ENCODE assay signal across 2 cellular contexts in the genomic region with DNA sequence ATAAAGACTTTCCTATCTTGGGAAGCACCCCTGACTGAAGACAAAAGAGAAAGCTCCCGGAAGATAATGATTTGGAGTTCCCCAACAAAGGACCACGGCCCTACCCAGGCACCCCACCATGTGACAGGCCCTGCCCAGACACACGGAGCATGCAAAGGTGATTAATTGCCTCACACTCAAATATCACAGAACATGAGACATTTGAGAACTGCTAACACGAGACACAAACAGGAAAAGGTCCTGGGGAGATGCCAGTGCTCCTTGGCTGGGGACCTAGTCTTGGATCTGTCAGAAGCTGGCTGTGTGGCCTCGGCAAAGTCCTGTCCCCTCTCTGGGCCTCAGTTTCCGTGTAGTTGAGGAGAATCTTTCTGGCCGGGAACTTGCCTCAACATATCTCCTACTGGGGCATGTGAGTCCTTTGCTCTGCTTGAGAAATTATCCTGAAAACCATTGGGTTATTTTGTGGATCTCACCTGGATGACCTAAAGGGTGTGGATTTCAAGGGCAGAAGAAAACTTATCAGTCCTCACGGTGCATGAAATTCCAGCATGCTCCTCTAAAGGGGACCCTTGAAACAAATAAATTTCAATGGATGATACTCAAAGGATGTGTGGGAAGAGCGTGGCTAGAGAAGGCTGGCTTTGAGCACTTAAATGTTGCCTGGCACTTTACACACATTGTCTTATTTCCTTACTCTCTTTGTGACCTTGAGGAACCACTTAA.
TF ChIP-seq lines count a peak whose summit lies in the region.

No MANE protein-coding gene starts in this region.

TF ChIP-seq in H1, 55 proteins besides CTCF, POLR2A, EP300 and RAD21:
- TF ChIP-seq BACH1 (IDR thresholded peaks at IDR 0.05; ENCODE audit: low read length) (no peak), ZNF274 (IDR thresholded peaks at IDR 0.05; ENCODE audit: borderline replicate concordance, extremely low read depth, low read length) (no peak), YY1 (IDR thresholded peaks at IDR 0.05; ENCODE audit: low read depth, low read length) (no peak), CEBPB (IDR thresholded peaks at IDR 0.05; ENCODE audit: low read depth, low read length) (no peak), POLR2AphosphoS5 (IDR thresholded peaks at IDR 0.05; ENCODE audit: low read depth, low read length) (no peak), CBX5 (IDR thresholded peaks at IDR 0.05; ENCODE audit: low read depth, low read length) (no peak), RNF2 (IDR thresholded peaks at IDR 0.05; ENCODE audit: borderline replicate concordance, low read depth, low read length, missing control alignments, poor library complexity, severe bottlenecking) (no peak), RFX5 (IDR thresholded peaks at IDR 0.05; ENCODE audit: borderline replicate concordance, low read depth, low read length) (no peak), SIX5 (IDR thresholded peaks at IDR 0.05; ENCODE audit: low read depth, low read length) (no peak), SP4 (IDR thresholded peaks at IDR 0.05; ENCODE audit: low read length) (no peak), RXRA (IDR thresholded peaks at IDR 0.05; ENCODE audit: insufficient read depth, low read depth, low read length) (no peak), EZH2 (IDR thresholded peaks at IDR 0.05; ENCODE audit: low read depth, low read length, severe bottlenecking) (no peak)
- TF ChIP-seq, protein P1, sequence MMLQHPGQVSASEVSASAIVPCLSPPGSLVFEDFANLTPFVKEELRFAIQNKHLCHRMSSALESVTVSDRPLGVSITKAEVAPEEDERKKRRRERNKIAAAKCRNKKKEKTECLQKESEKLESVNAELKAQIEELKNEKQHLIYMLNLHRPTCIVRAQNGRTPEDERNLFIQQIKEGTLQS (IDR thresholded peaks at IDR 0.05; ENCODE audit: insufficient read depth, low read depth, low read length), result no peak

TF ChIP-seq in HepG2, 621 proteins besides CTCF, POLR2A, EP300 and RAD21 (continues in another document):
- TF ChIP-seq SNRNP70 (IDR thresholded peaks at IDR 0.05; ENCODE audit: low read depth, low read length), result no peak
- peak; percentile 85 for TF ChIP-seq ZNF768 (CRISPR knock-in tag; IDR thresholded peaks at IDR 0.05)
- TF ChIP-seq, protein P2, sequence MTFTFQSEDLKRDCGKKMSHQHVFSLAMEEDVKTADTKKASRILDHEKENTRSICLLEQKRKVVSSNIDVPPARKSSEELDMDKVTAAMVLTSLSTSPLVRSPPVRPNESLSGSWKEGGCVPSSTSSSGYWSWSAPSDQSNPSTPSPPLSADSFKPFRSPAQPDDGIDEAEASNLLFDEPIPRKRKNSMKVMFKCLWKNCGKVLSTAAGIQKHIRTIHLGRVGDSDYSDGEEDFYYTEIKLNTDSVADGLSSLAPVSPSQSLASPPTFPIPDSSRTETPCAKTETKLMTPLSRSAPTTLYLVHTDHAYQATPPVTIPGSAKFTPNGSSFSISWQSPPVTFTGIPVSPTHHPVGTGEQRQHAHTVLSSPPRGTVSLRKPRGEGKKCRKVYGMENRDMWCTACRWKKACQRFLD (CRISPR knock-in tag; IDR thresholded peaks at IDR 0.05; ENCODE audit: borderline replicate concordance), result no peak
- TF ChIP-seq HNF4G (IDR thresholded peaks at IDR 0.05; ENCODE audit: borderline replicate concordance, low read depth, low read length), result no peak
- no peak for TF ChIP-seq HNF4G (CRISPR knock-in tag; IDR thresholded peaks at IDR 0.05; ENCODE audit: borderline replicate concordance, low read depth)
- TF ChIP-seq, protein P3, sequence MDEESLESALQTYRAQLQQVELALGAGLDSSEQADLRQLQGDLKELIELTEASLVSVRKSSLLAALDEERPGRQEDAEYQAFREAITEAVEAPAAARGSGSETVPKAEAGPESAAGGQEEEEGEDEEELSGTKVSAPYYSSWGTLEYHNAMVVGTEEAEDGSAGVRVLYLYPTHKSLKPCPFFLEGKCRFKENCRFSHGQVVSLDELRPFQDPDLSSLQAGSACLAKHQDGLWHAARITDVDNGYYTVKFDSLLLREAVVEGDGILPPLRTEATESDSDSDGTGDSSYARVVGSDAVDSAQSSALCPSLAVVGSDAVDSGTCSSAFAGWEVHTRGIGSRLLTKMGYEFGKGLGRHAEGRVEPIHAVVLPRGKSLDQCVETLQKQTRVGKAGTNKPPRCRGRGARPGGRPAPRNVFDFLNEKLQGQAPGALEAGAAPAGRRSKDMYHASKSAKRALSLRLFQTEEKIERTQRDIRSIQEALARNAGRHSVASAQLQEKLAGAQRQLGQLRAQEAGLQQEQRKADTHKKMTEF (CRISPR knock-in tag; IDR thresholded peaks at IDR 0.05), result no peak
- TF ChIP-seq, protein P4, sequence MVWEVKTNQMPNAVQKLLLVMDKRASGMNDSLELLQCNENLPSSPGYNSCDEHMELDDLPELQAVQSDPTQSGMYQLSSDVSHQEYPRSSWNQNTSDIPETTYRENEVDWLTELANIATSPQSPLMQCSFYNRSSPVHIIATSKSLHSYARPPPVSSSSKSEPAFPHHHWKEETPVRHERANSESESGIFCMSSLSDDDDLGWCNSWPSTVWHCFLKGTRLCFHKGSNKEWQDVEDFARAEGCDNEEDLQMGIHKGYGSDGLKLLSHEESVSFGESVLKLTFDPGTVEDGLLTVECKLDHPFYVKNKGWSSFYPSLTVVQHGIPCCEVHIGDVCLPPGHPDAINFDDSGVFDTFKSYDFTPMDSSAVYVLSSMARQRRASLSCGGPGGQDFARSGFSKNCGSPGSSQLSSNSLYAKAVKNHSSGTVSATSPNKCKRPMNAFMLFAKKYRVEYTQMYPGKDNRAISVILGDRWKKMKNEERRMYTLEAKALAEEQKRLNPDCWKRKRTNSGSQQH (CRISPR knock-in tag; IDR thresholded peaks at IDR 0.05; ENCODE audit: low read depth), result no peak
- TF ChIP-seq IKZF1 (IDR thresholded peaks at IDR 0.05), result no peak
- no peak for TF ChIP-seq ZFP90 (CRISPR knock-in tag; IDR thresholded peaks at IDR 0.05; ENCODE audit: borderline replicate concordance)
- TF ChIP-seq, protein P5, sequence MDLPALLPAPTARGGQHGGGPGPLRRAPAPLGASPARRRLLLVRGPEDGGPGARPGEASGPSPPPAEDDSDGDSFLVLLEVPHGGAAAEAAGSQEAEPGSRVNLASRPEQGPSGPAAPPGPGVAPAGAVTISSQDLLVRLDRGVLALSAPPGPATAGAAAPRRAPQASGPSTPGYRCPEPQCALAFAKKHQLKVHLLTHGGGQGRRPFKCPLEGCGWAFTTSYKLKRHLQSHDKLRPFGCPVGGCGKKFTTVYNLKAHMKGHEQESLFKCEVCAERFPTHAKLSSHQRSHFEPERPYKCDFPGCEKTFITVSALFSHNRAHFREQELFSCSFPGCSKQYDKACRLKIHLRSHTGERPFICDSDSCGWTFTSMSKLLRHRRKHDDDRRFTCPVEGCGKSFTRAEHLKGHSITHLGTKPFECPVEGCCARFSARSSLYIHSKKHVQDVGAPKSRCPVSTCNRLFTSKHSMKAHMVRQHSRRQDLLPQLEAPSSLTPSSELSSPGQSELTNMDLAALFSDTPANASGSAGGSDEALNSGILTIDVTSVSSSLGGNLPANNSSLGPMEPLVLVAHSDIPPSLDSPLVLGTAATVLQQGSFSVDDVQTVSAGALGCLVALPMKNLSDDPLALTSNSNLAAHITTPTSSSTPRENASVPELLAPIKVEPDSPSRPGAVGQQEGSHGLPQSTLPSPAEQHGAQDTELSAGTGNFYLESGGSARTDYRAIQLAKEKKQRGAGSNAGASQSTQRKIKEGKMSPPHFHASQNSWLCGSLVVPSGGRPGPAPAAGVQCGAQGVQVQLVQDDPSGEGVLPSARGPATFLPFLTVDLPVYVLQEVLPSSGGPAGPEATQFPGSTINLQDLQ (CRISPR knock-in tag; IDR thresholded peaks at IDR 0.05), result no peak
- TF ChIP-seq PTBP1 (IDR thresholded peaks at IDR 0.05; ENCODE audit: low read depth, low read length, poor library complexity, severe bottlenecking), result no peak
- TF ChIP-seq, protein P6, sequence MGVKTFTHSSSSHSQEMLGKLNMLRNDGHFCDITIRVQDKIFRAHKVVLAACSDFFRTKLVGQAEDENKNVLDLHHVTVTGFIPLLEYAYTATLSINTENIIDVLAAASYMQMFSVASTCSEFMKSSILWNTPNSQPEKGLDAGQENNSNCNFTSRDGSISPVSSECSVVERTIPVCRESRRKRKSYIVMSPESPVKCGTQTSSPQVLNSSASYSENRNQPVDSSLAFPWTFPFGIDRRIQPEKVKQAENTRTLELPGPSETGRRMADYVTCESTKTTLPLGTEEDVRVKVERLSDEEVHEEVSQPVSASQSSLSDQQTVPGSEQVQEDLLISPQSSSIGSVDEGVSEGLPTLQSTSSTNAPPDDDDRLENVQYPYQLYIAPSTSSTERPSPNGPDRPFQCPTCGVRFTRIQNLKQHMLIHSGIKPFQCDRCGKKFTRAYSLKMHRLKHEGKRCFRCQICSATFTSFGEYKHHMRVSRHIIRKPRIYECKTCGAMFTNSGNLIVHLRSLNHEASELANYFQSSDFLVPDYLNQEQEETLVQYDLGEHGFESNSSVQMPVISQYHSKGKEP (CRISPR knock-in tag; IDR thresholded peaks at IDR 0.05), result no peak
- no peak for TF ChIP-seq TMF1 (CRISPR knock-in tag; IDR thresholded peaks at IDR 0.05; ENCODE audit: low read depth)
- TF ChIP-seq HOXA5 (CRISPR knock-in tag; IDR thresholded peaks at IDR 0.05), result no peak
- TF ChIP-seq ZNF138 (CRISPR knock-in tag; IDR thresholded peaks at IDR 0.05; ENCODE audit: low read depth), result no peak
- TF ChIP-seq PAX8 (CRISPR knock-in tag; IDR thresholded peaks at IDR 0.05; ENCODE audit: borderline replicate concordance), result no peak
- peak; percentile 38; the same call in 1 of the 2 replicates for TF ChIP-seq HES4 (CRISPR knock-in tag; IDR thresholded peaks at IDR 0.05; ENCODE audit: borderline replicate concordance)
- TF ChIP-seq KDM3A (CRISPR knock-in tag; IDR thresholded peaks at IDR 0.05; ENCODE audit: low read depth), result no peak
- TF ChIP-seq, protein P7, sequence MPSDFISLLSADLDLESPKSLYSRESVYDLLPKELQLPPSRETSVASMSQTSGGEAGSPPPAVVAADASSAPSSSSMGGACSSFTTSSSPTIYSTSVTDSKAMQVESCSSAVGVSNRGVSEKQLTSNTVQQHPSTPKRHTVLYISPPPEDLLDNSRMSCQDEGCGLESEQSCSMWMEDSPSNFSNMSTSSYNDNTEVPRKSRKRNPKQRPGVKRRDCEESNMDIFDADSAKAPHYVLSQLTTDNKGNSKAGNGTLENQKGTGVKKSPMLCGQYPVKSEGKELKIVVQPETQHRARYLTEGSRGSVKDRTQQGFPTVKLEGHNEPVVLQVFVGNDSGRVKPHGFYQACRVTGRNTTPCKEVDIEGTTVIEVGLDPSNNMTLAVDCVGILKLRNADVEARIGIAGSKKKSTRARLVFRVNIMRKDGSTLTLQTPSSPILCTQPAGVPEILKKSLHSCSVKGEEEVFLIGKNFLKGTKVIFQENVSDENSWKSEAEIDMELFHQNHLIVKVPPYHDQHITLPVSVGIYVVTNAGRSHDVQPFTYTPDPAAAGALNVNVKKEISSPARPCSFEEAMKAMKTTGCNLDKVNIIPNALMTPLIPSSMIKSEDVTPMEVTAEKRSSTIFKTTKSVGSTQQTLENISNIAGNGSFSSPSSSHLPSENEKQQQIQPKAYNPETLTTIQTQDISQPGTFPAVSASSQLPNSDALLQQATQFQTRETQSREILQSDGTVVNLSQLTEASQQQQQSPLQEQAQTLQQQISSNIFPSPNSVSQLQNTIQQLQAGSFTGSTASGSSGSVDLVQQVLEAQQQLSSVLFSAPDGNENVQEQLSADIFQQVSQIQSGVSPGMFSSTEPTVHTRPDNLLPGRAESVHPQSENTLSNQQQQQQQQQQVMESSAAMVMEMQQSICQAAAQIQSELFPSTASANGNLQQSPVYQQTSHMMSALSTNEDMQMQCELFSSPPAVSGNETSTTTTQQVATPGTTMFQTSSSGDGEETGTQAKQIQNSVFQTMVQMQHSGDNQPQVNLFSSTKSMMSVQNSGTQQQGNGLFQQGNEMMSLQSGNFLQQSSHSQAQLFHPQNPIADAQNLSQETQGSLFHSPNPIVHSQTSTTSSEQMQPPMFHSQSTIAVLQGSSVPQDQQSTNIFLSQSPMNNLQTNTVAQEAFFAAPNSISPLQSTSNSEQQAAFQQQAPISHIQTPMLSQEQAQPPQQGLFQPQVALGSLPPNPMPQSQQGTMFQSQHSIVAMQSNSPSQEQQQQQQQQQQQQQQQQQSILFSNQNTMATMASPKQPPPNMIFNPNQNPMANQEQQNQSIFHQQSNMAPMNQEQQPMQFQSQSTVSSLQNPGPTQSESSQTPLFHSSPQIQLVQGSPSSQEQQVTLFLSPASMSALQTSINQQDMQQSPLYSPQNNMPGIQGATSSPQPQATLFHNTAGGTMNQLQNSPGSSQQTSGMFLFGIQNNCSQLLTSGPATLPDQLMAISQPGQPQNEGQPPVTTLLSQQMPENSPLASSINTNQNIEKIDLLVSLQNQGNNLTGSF (CRISPR knock-in tag; IDR thresholded peaks at IDR 0.05), result no peak
- no peak for TF ChIP-seq PHF20 (CRISPR knock-in tag; IDR thresholded peaks at IDR 0.05)
- TF ChIP-seq, protein P8, sequence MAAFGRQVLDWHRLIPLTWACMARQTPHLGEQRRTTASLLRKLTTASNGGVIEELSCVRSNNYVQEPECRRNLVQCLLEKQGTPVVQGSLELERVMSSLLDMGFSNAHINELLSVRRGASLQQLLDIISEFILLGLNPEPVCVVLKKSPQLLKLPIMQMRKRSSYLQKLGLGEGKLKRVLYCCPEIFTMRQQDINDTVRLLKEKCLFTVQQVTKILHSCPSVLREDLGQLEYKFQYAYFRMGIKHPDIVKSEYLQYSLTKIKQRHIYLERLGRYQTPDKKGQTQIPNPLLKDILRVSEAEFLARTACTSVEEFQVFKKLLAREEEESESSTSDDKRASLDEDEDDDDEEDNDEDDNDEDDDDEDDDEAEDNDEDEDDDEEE (CRISPR knock-in tag; IDR thresholded peaks at IDR 0.05), result peak; percentile 81; the same call in 1 of the 2 replicates
- no peak for TF ChIP-seq U2AF2 (IDR thresholded peaks at IDR 0.05; ENCODE audit: low read depth, low read length)
- no peak for TF ChIP-seq ZNF337 (CRISPR knock-in tag; IDR thresholded peaks at IDR 0.05; ENCODE audit: borderline replicate concordance, low read depth)
- no peak for TF ChIP-seq ZNF713 (CRISPR knock-in tag; IDR thresholded peaks at IDR 0.05)
- TF ChIP-seq ZKSCAN8 (CRISPR knock-in tag; IDR thresholded peaks at IDR 0.05; ENCODE audit: borderline replicate concordance), result no peak
- TF ChIP-seq, protein P9, sequence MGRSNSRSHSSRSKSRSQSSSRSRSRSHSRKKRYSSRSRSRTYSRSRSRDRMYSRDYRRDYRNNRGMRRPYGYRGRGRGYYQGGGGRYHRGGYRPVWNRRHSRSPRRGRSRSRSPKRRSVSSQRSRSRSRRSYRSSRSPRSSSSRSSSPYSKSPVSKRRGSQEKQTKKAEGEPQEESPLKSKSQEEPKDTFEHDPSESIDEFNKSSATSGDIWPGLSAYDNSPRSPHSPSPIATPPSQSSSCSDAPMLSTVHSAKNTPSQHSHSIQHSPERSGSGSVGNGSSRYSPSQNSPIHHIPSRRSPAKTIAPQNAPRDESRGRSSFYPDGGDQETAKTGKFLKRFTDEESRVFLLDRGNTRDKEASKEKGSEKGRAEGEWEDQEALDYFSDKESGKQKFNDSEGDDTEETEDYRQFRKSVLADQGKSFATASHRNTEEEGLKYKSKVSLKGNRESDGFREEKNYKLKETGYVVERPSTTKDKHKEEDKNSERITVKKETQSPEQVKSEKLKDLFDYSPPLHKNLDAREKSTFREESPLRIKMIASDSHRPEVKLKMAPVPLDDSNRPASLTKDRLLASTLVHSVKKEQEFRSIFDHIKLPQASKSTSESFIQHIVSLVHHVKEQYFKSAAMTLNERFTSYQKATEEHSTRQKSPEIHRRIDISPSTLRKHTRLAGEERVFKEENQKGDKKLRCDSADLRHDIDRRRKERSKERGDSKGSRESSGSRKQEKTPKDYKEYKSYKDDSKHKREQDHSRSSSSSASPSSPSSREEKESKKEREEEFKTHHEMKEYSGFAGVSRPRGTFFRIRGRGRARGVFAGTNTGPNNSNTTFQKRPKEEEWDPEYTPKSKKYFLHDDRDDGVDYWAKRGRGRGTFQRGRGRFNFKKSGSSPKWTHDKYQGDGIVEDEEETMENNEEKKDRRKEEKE (IDR thresholded peaks at IDR 0.05), result no peak
- no peak for TF ChIP-seq FIP1L1 (IDR thresholded peaks at IDR 0.05; ENCODE audit: borderline replicate concordance, insufficient read depth, low read depth, low read length)
- TF ChIP-seq MED13 (CRISPR knock-in tag; IDR thresholded peaks at IDR 0.05), result 0 out of 2 replicates have a peak, but pooled peaks have one; percentile 3
- no peak for TF ChIP-seq TCF12 (IDR thresholded peaks at IDR 0.05)
- TF ChIP-seq TCF12 (CRISPR knock-in tag; IDR thresholded peaks at IDR 0.05), result no peak
- TF ChIP-seq HOXA3 (CRISPR knock-in tag; IDR thresholded peaks at IDR 0.05), result no peak
